In genomic region chr18:54606835-54607212, GRCh38 we compare ENCODE assay signal across 1 cellular context.
TF ChIP-seq lines count a peak whose summit lies in the region.

No MANE protein-coding gene starts in this region.

TF ChIP-seq in GM23338, 12 proteins besides CTCF, POLR2A, EP300 and RAD21:
- no peak for TF ChIP-seq ZNF462 (CRISPR knock-in tag; IDR thresholded peaks at IDR 0.05)
- TF ChIP-seq REST (IDR thresholded peaks at IDR 0.05; ENCODE audit: unreplicated experiment), result no peak
- no peak for TF ChIP-seq EZH2phosphoT487 (IDR thresholded peaks at IDR 0.05; ENCODE audit: unreplicated experiment)
- no peak for TF ChIP-seq EZH2 (IDR thresholded peaks at IDR 0.05; ENCODE audit: low read depth, unreplicated experiment)
- TF ChIP-seq CREB1 (CRISPR knock-in tag; IDR thresholded peaks at IDR 0.05; ENCODE audit: low read depth), result no peak
- no peak for TF ChIP-seq ETS1 (IDR thresholded peaks at IDR 0.05)
- TF ChIP-seq ZNF114 (CRISPR knock-in tag; IDR thresholded peaks at IDR 0.05), result no peak
- no peak for TF ChIP-seq STAT1 (IDR thresholded peaks at IDR 0.05; ENCODE audit: unreplicated experiment)
